ENCODE assay signal across 1 cellular context in genomic region chr3:136891934-136892855, GRCh38.
TF ChIP-seq lines count a peak whose summit lies in the region.

No MANE protein-coding gene starts in this region.

TF ChIP-seq in WTC11, 78 proteins besides CTCF, POLR2A, EP300 and RAD21 (continued from another document):
- TF ChIP-seq E2F5 (CRISPR knock-in tag; IDR thresholded peaks at IDR 0.05) (no peak), JAZF1 (CRISPR knock-in tag; IDR thresholded peaks at IDR 0.05) (no peak)
